ENCODE assay signal across 27 cellular contexts in the genomic region with DNA sequence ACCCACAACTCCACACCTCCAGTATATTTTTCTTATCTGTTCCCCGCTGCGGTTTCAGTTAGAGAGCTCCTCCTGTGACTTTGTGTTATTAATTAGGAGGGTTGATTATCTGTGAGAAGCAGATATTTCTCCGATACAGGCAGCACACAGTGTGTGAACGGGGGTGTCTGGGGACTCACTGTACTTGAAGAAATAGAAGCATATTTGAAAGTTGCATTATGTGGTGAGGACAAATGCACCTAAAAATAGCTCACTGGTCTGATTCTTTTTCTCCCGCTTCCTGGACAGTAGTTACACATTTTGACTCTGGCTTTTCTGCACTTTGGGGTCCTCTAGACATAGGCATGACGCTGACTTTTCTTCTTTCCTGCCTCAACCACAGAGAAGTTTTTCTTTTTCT.
A peak's percentile ranks its signal among the peaks of the same experiment; 100 is the strongest.
DNase-seq lines count a peak whose midpoint lies in the region; ATAC-seq, FAIRE-seq and TF ChIP-seq lines count a peak whose summit lies in the region.
"Had no signal": no experiment of that assay in that cellular context is flagged by ENCODE, and none has a peak within 500 bp of the region (broad histone marks: within the 10 kb centered on the region; RNA-seq: fewer than 3 reads in every experiment).

No MANE protein-coding gene starts in this region.

- H3K27me3 ChIP-seq in aorta (ENCODE audit: control insufficient read depth in 1 of 2, insufficient read depth in 2 of 2, low read length in 1 of 2), result no peaks in the 10 kb centered on the region

- TF ChIP-seq POLR2A in NB4 (IDR thresholded peaks at IDR 0.05; ENCODE audit: extremely low read depth, insufficient read length) (no peak), erythroblast (IDR thresholded peaks at IDR 0.05; ENCODE audit: low read length) (no peak)

- peak; percentile 46 for FAIRE-seq in GM18507 (lab: Jason Lieb, UNC)
- FAIRE-seq: HepG2 had no signal

- H3K4me1 ChIP-seq in aorta (ENCODE audit: control insufficient read depth in 1 of 2, insufficient read depth in 2 of 2, low read length in 2 of 2), result no peaks in the 10 kb centered on the region
- H3K4me1 ChIP-seq: transverse colon had no signal

- 2 to 5% methylated on average over 6 of the region's 6 CpGs for WGBS in aorta, 2 donors

- intact Hi-C loops in aorta (cut with DNase I), result no loop called here

- no peak overlapping the region for H3K27ac ChIP-seq in aorta (ENCODE audit: low read depth in 1 of 2, low read length in 2 of 2)
- H3K27ac ChIP-seq: RWPE1, transverse colon had no signal

- ATAC-seq in GM21529 (IDR thresholded peaks at IDR 0.05; ENCODE audit: unreplicated experiment), result peak; percentile 39
- no peak for ATAC-seq in aorta (ENCODE audit: low FRiP score)
- no peak for ATAC-seq in HG03045 (IDR thresholded peaks at IDR 0.05; ENCODE audit: unreplicated experiment)
- no peak for ATAC-seq in GM18861 (IDR thresholded peaks at IDR 0.05; ENCODE audit: unreplicated experiment)
- ATAC-seq: activated T-cell treated with anti-CD3 and anti-CD28 coated beads, Interleukin-2, amount 50 U/mL, for 4 hours; CD8-positive, alpha-beta T cell; HepG2; SK-N-SH treated with all-trans-retinoic acid at 6 μM for 48 hours; stimulated activated naive CD8-positive, alpha-beta T cell treated with anti-CD3 and anti-CD28 coated beads, Interleukin-15, amount 100 ng/mL, for 72 hours had no signal

- DNase-seq in GM18507 (ENCODE audit: extremely low spot score, insufficient read length, low read depth), result no peak
- peak; percentile 31 for DNase-seq in NB4 (ENCODE audit: low read depth)
- DNase-seq in erythroblast (lab: John Stamatoyannopoulos, UW), result peak; percentile 52 to 86
- DNase-seq in DMS53 treated with DMSO at 0.1 percent for 48 hours (lab: John Stamatoyannopoulos, UW; ENCODE audit: unreplicated experiment), result no peak
- no peak for DNase-seq in aorta
- DNase-seq: activated CD8-positive, alpha-beta memory T cell treated with anti-CD3 and anti-CD28 coated beads for 24 hours; activated naive CD4-positive, alpha-beta T cell treated with anti-CD3 and anti-CD28 coated beads, Interleukin-2, amount 50 U/mL, for 16 hours; activated T-cell treated with anti-CD3 and anti-CD28 coated beads, Interleukin-2, amount 50 U/mL, for 4 hours; CD8-positive, alpha-beta T cell; DMS79; effector CD4-positive, alpha-beta T cell; foreskin melanocyte; H9; kidney glomerular epithelial cell; NCI-H1694; NCI-H226; retina; stimulated activated CD4-positive, alpha-beta T cell treated with anti-CD3 and anti-CD28 coated beads, Interleukin-4, amount 100 ng/mL, for 4 hours; stimulated activated naive CD8-positive, alpha-beta T cell treated with anti-CD3 and anti-CD28 coated beads, Interleukin-15, amount 100 ng/mL, for 72 hours; T1000; transverse colon had no signal

- no peak for TF ChIP-seq CTCF in NB4 (IDR thresholded peaks at IDR 0.05; ENCODE audit: low read depth, low read length)

- H3K9me3 ChIP-seq in aorta (ENCODE audit: control insufficient read depth, low read length), result no peaks in the 10 kb centered on the region
- H3K9me3 ChIP-seq: transverse colon had no signal

- H3K4me3 ChIP-seq in NB4 (ENCODE audit: low read depth, low read length) (no peak overlapping the region), aorta (ENCODE audit: low read length in 2 of 2) (no peak overlapping the region)
- H3K4me3 ChIP-seq: transverse colon had no signal

- no peaks in the 10 kb centered on the region for H3K36me3 ChIP-seq in aorta (ENCODE audit: control insufficient read depth in 1 of 2, insufficient read depth in 2 of 2, low read length in 1 of 2)
- H3K36me3 ChIP-seq: transverse colon had no signal

Comparison
In these comparisons a context has a peak if more than half of its experiments do, and no peak if none do; other contexts are left out.
1. DNase-seq: peak in NB4 (single experiment) and erythroblast (2 of 2); none in GM18507 (single experiment), DMS53 treated with DMSO at 0.1 percent for 48 hours (single experiment) and aorta (0 of 2).